ENCODE assay signal across 19 cellular contexts in the genomic region with DNA sequence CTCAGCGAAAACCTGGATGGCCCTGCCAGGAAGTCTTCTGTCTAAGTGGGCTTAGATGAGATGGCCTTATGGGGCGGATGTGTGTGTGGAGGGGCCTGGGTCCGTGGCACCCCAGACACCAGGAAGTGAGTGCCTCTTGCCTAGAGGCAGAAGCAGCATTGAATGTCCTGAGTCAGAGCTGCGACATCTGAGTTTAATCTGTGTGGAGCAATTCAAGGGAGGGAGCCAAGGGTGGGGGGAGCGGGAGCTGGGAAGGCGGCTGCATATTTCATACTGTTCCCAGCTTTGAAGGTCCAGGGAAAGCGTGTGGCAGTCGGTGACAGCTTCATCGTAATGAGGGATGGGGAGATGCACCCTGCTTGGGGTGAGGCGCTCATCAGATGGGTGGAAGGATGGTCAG.
"Had no signal": no experiment of that assay in that cellular context is flagged by ENCODE, and none has a peak within 500 bp of the region (broad histone marks: within the 10 kb centered on the region; RNA-seq: fewer than 3 reads in every experiment).

No MANE protein-coding gene starts in this region.

- H3K27ac ChIP-seq: dorsolateral prefrontal cortex, epithelial cell of prostate, neural progenitor cell, prostate gland, right atrium auricular region, skin epidermis, WERI-Rb-1 had no signal

- H3K36me3 ChIP-seq: neural progenitor cell, prostate gland, right atrium auricular region, WERI-Rb-1 had no signal

- H2AFZ ChIP-seq: neural progenitor cell had no signal

- H3K9ac ChIP-seq: neural progenitor cell had no signal

- DNase-seq: activated CD4-positive, alpha-beta T cell treated with anti-CD3 and anti-CD28 coated beads for 36 hours; activated CD4-positive, alpha-beta T cell treated with anti-CD3 and anti-CD28 coated beads, Interleukin-2, amount 50 U/mL, for 48 hours; activated naive CD8-positive, alpha-beta T cell treated with anti-CD3 and anti-CD28 coated beads for 36 hours; anterior cingulate cortex; caudate nucleus; dorsolateral prefrontal cortex; mesenchymal stem cell; naive thymus-derived CD4-positive, alpha-beta T cell; stimulated activated CD4-positive, alpha-beta T cell treated with anti-CD3 and anti-CD28 coated beads, Interleukin-15, amount 100 ng/mL, for 24 hours; stimulated activated CD4-positive, alpha-beta T cell treated with anti-CD3 and anti-CD28 coated beads, Interleukin-2, amount 100 ng/mL, for 48 hours; stimulated activated naive CD8-positive, alpha-beta T cell treated with anti-CD3 and anti-CD28 coated beads, Interleukin-15, amount 100 ng/mL, for 72 hours; T-helper 2 cell; trophoblast cell; WERI-Rb-1 had no signal

- H3K4me3 ChIP-seq: dorsolateral prefrontal cortex, neural progenitor cell, prostate gland, right atrium auricular region, skin epidermis had no signal

- ATAC-seq: activated CD4-positive, alpha-beta T cell treated with anti-CD3 and anti-CD28 coated beads for 36 hours; naive thymus-derived CD4-positive, alpha-beta T cell; stimulated activated naive CD8-positive, alpha-beta T cell treated with anti-CD3 and anti-CD28 coated beads, Interleukin-15, amount 100 ng/mL, for 72 hours had no signal

- H3K9me3 ChIP-seq: prostate gland, right atrium auricular region had no signal

- H3K27me3 ChIP-seq: dorsolateral prefrontal cortex, neural progenitor cell, right atrium auricular region had no signal

- H3K4me1 ChIP-seq: prostate gland, right atrium auricular region had no signal

- H3K4me2 ChIP-seq: neural progenitor cell had no signal
